In genomic region chr4:88060431-88060830, GRCh38 we compare ENCODE assay signal across 19 cellular contexts.
"Had no signal": no experiment of that assay in that cellular context is flagged by ENCODE, and none has a peak within 500 bp of the region (broad histone marks: within the 10 kb centered on the region; RNA-seq: fewer than 3 reads in every experiment).

No MANE protein-coding gene starts in this region.

- H3K4me2 ChIP-seq: smooth muscle cell had no signal

- H3K4me1 ChIP-seq: parathyroid adenoma, right atrium auricular region, stomach, thyroid gland had no signal

- H3K4me3 ChIP-seq: gastrocnemius medialis, lung, right atrium auricular region, smooth muscle cell, stomach, thyroid gland had no signal

- H3K9me3 ChIP-seq: gastrocnemius medialis, neutrophil, right atrium auricular region, stomach, thyroid gland had no signal

- DNase-seq: cortex of kidney; effector memory CD8-positive, alpha-beta T cell; foreskin fibroblast; gastrocnemius medialis; head of caudate nucleus; kidney; natural killer cell; stimulated activated CD4-positive, alpha-beta T cell treated with anti-CD3 and anti-CD28 coated beads, Interleukin-2, amount 100 ng/mL, for 24 hours; stimulated activated CD4-positive, alpha-beta T cell treated with anti-CD3 and anti-CD28 coated beads, Interleukin-4, amount 100 ng/mL, for 24 hours; stimulated activated naive CD4-positive, alpha-beta T cell treated with Interleukin-2 at 50 U/mL for 16 hours; stomach; thyroid gland; trophoblast cell had no signal

- H2AFZ ChIP-seq: parathyroid adenoma had no signal

- H3K27ac ChIP-seq: epithelial cell of prostate, gastrocnemius medialis, neutrophil, parathyroid adenoma, right atrium auricular region, stomach, thyroid gland had no signal

- H3K9ac ChIP-seq: parathyroid adenoma had no signal

- H3K27me3 ChIP-seq: gastrocnemius medialis, neutrophil, right atrium auricular region, stomach, thyroid gland had no signal
